Comparison of ENCODE assay signal across 8 cellular contexts in the genomic region with DNA sequence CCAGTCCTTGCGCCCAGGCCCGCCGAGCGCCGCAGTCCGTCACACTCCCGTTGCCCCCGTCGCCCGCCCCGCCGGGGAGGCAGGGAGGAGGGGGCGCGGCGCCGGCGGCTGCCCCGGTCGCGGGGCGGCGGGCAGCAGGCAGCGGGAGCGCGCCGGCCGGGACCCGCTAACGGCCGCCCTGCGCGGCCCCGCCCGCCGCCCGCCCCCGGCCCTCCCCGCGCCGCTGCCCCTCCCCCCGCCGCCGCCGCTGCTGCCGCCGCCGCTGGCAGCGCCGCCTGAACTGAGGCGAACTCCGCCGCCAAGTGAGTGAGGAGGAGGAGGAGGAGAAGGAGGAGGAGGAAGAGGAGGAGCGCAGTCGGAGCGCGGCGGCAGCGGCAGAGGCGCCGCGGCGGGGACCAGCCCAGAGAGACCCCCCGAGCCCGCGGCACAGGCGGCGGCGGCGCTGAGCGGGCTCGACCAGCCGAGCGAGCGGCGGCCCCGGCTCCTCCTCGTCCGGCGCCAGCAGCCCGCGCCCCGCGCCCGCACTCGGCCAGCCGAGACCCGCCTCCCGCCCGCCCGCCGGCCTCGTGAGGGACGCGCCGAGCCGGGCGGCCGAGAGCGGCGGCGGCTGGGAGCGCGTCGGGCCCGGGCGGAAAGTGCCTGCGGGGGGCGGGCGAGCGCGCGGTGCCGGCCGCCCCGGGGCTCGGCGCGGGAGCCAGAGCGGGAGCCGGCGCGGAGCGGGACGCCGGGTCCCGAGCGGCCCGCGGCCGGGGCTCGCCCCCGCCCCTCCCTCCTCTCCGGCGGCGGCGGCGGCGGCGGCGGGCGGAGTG. TPM values are rescaled to one million over a fixed set of nuclear protein-coding genes. Genes with fewer than 3 reads are reported as not detected.
DNase-seq lines count a peak whose midpoint lies in the region; ATAC-seq and TF ChIP-seq lines count a peak whose summit lies in the region.

Gene QKI (plus strand): TSS at position 352 of the 809 bp plus-strand sequence. CDS start 476 bp downstream, outside the sequence.

- H3K9me3 Mint-ChIP-seq in T-helper 1 cell treated with Interleukin-12 subunit alpha and Interleukin-12 subunit beta and Interleukin-4 antibody, amounts not matched to agents 30 μg/mL and 1 μg/mL, for 36 hours: no peaks in the 10 kb centered on the region

- peaks cover 4% of the 10 kb centered on the region for H3K36me3 Mint-ChIP-seq in T-helper 1 cell treated with Interleukin-12 subunit alpha and Interleukin-12 subunit beta and Interleukin-4 antibody, amounts not matched to agents 30 μg/mL and 1 μg/mL, for 36 hours (ENCODE audit: low read depth)

- no peaks in the 10 kb centered on the region for H3K9me2 ChIP-seq in DOHH2 (replicated peaks; ENCODE audit: control insufficient read depth, low read length)

- under 1% methylated on average over 141 of the region's 141 CpGs for WGBS in right cardiac atrium

- H3K27me3 ChIP-seq in DOHH2 (ENCODE audit: control insufficient read depth, low read length) (no peaks in the 10 kb centered on the region), right cardiac atrium (ENCODE audit: control insufficient read depth, insufficient read depth) (no peaks in the 10 kb centered on the region), rectal smooth muscle tissue (ENCODE audit: control insufficient read depth, insufficient read depth, low read length) (peaks cover 2% of the 10 kb centered on the region), uterus (no peaks in the 10 kb centered on the region)

- peak within 1 kb of the TSS; percentile 77 for H3K4me2 ChIP-seq in DOHH2 (ENCODE audit: low read length)

- H3K4me3 ChIP-seq in DOHH2 (ENCODE audit: low read length): peak within 1 kb of the TSS; percentile 96
- H3K4me3 ChIP-seq in right cardiac atrium (ENCODE audit: low read length): peak within 1 kb of the TSS; percentile 100
- peak within 1 kb of the TSS; percentile 77 for H3K4me3 ChIP-seq in rectal smooth muscle tissue (ENCODE audit: low read length)
- H3K4me3 ChIP-seq in uterus: peak within 1 kb of the TSS; percentile 91 to 98

- peaks cover 27% of the 10 kb centered on the region for H4K20me1 ChIP-seq in DOHH2 (ENCODE audit: control insufficient read depth, insufficient read depth, low read depth, low read length)

- H3K27ac ChIP-seq in DOHH2 (ENCODE audit: low read depth, low read length): peak within 1 kb of the TSS; percentile 80
- peak within 1 kb of the TSS; percentile 99 for H3K27ac ChIP-seq in right cardiac atrium (ENCODE audit: low read length)
- peak within 1 kb of the TSS; percentile 99 for H3K27ac ChIP-seq in rectal smooth muscle tissue (ENCODE audit: low read depth, low read length)
- peak within 1 kb of the TSS; percentile 100 for H3K27ac ChIP-seq in uterus

- no peak for TF ChIP-seq RAD21 in Ishikawa (IDR thresholded peaks at IDR 0.05; ENCODE audit: low read depth)

- H3K4me1 ChIP-seq in DOHH2 (ENCODE audit: control insufficient read depth, low read length): peaks cover 34% of the 10 kb centered on the region
- no peaks in the 10 kb centered on the region for H3K4me1 ChIP-seq in right cardiac atrium (ENCODE audit: control insufficient read depth, insufficient read depth, low read length)
- peaks cover 6% of the 10 kb centered on the region for H3K4me1 ChIP-seq in rectal smooth muscle tissue (ENCODE audit: control insufficient read depth, insufficient read depth, low read length)
- H3K4me1 ChIP-seq in uterus: no peaks in the 10 kb centered on the region

- H3K27me3 Mint-ChIP-seq in T-helper 1 cell treated with Interleukin-12 subunit alpha and Interleukin-12 subunit beta and Interleukin-4 antibody, amounts not matched to agents 30 μg/mL and 1 μg/mL, for 36 hours (ENCODE audit: low read depth): peaks cover 15% of the 10 kb centered on the region

- peaks cover 13% of the 10 kb centered on the region for H3F3A ChIP-seq in DOHH2 (ENCODE audit: control insufficient read depth, insufficient read depth)

- TF ChIP-seq CTCF in DOHH2 (IDR thresholded peaks at IDR 0.05; ENCODE audit: low read depth, low read length, poor library complexity, severe bottlenecking) (no peak), uterus (IDR thresholded peaks at IDR 0.05) (peak in 1 of 4 experiments; percentile 26)

- H3K36me3 ChIP-seq in DOHH2 (ENCODE audit: control insufficient read depth, low read length) (no peaks in the 10 kb centered on the region), rectal smooth muscle tissue (ENCODE audit: control insufficient read depth, insufficient read depth, low read length) (no peaks in the 10 kb centered on the region), uterus (no peaks in the 10 kb centered on the region)

- intact Hi-C loops in right cardiac atrium (cut with DNase I) (loop anchor here (5.0 to 10.0 kb wide), 7 partner anchors 77 to 693 kb away; no protein-coding TSS in a partner anchor), uterus (cut with DNase I; ENCODE audit: low total_unique reads) (no loop called here)

- H3K9me3 ChIP-seq in DOHH2 (ENCODE audit: control insufficient read depth, insufficient read depth, low read length) (no peaks in the 10 kb centered on the region), right cardiac atrium (ENCODE audit: control insufficient read depth, low read length) (no peaks in the 10 kb centered on the region), uterus (no peaks in the 10 kb centered on the region)

- peaks cover 46% of the 10 kb centered on the region for H3K79me2 ChIP-seq in DOHH2 (ENCODE audit: control insufficient read depth, low read length)

- peak; percentile 31; the same call in 1 of the 2 replicates for TF ChIP-seq EP300 in Ishikawa (IDR thresholded peaks at IDR 0.05; ENCODE audit: borderline replicate concordance)

- H3K27ac Mint-ChIP-seq in T-helper 1 cell treated with Interleukin-12 subunit alpha and Interleukin-12 subunit beta and Interleukin-4 antibody, amounts not matched to agents 30 μg/mL and 1 μg/mL, for 36 hours: peak within 1 kb of the TSS; percentile 90

- peak within 1 kb of the TSS; percentile 71 for H3K9ac ChIP-seq in rectal smooth muscle tissue (ENCODE audit: low read length)

- DNase-seq in amygdala (lab: John Stamatoyannopoulos, UW) (peak in 51 of 56 donors; percentile 25 to 90 (median 76)), right cardiac atrium (peak; percentile 90 to 96 (median 96)), uterus (peak; percentile 82 to 85)

- H3K4me3 Mint-ChIP-seq in T-helper 1 cell treated with Interleukin-12 subunit alpha and Interleukin-12 subunit beta and Interleukin-4 antibody, amounts not matched to agents 30 μg/mL and 1 μg/mL, for 36 hours: peak within 1 kb of the TSS; percentile 90

- TF ChIP-seq POLR2A in uterus (IDR thresholded peaks at IDR 0.05): peak; percentile 88

- H3K4me1 Mint-ChIP-seq in T-helper 1 cell treated with Interleukin-12 subunit alpha and Interleukin-12 subunit beta and Interleukin-4 antibody, amounts not matched to agents 30 μg/mL and 1 μg/mL, for 36 hours (ENCODE audit: low read depth): peaks cover 38% of the 10 kb centered on the region

- ATAC-seq in GM21526 (IDR thresholded peaks at IDR 0.05; ENCODE audit: low FRiP score, unreplicated experiment) (peak; percentile 37), right cardiac atrium (peak; percentile 62 to 74)

TF ChIP-seq in Ishikawa, 13 proteins besides CTCF, POLR2A, EP300 and RAD21:
- TF ChIP-seq TAF1 (IDR thresholded peaks at IDR 0.05; ENCODE audit: low read depth) (peak; percentile 62), NFIC (IDR thresholded peaks at IDR 0.05) (no peak)

RNA-seq across cellular contexts. Expression of gene QKI, which starts in this region (rescaled TPM):
- total RNA-seq in right cardiac atrium (100 to 1,000 TPM; 373 to 415 (median 375) TPM), uterus (100 to 1,000 TPM in 3 of 4 donors, 10 to 100 TPM in 1; 93.5 to 213 (median 164) TPM)
- 100 TPM for polyA plus RNA-seq in right cardiac atrium

Comparison
In these comparisons a context has a peak if more than half of its experiments do, and no peak if none do; other contexts are left out.
1. Peak in every context shown above with its lines: DNase-seq, ATAC-seq, H3K4me3 ChIP-seq and H3K27ac ChIP-seq.